ENCODE assay signal across 6 cellular contexts in the genomic region with DNA sequence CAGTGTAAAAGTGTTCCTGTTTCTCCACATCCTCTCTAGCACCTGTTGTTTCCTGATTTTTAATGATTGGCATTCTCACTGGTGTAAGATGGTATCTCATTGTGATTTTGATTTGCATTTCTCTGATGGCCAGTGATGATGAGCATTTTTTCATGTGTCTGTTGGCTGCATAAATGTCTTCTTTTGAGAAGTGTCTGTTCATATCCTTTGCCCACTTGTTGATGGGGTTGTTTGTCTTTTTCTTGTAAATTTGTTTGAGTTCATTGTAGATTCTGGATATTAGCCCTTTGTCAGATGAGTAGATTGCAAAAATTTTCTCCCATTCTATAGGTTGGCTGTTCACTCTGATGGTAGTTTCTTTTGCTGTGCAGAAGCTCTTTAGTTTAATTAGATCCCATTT.
A peak's percentile ranks its signal among the peaks of the same experiment; 100 is the strongest.
DNase-seq lines count a peak whose midpoint lies in the region; ATAC-seq, FAIRE-seq and TF ChIP-seq lines count a peak whose summit lies in the region.
"Not testable (repeated sequence)": the region's sequence is repeated elsewhere in the genome, so short reads cannot be mapped to it uniquely, and the experiment has no call there.

No MANE protein-coding gene starts in this region.

- peaks cover 18% of the 10 kb centered on the region for H3K36me3 ChIP-seq in GM23338 (ENCODE audit: insufficient read depth)
- H3K36me3 ChIP-seq in GM12878 (ENCODE audit: control insufficient read depth in 2 of 2, insufficient read depth in 2 of 2, low read length in 1 of 2); brain microvascular endothelial cell (replicated peaks); gastroesophageal sphincter: not testable (repeated sequence)

- H3K4me1 Mint-ChIP-seq in GM23338: not testable (repeated sequence)

- not testable (repeated sequence) for H3K4me1 ChIP-seq in GM23338 (ENCODE audit: insufficient read depth); GM12878 (ENCODE audit: control insufficient read depth, insufficient read depth, low read length); gastroesophageal sphincter

- in situ Hi-C loops in GM12878 (cut with MboI); brain microvascular endothelial cell (cut with HindIII; ENCODE audit: low pct_ligation_motif_present, low sequenced_read_pairs): not testable (repeated sequence)

- H3K79me2 ChIP-seq in GM23338 (replicated peaks; ENCODE audit: insufficient read depth); GM12878 (ENCODE audit: control insufficient read depth, insufficient read depth, low read length): not testable (repeated sequence)

- not testable (repeated sequence) for ATAC-seq in GM23338, SK-N-SH treated with all-trans-retinoic acid at 6 μM for 48 hours, GM12878, gastroesophageal sphincter

- not testable (repeated sequence) for H3K27me3 ChIP-seq in GM23338 (ENCODE audit: insufficient read depth); GM12878 (replicated peaks in 1 of 2; ENCODE audit: control insufficient read depth in 2 of 2, insufficient read depth in 2 of 2, low read length in 1 of 2); brain microvascular endothelial cell (replicated peaks); gastroesophageal sphincter

- not testable (repeated sequence) for TF ChIP-seq EP300 in GM12878 (IDR thresholded peaks at IDR 0.05; ENCODE audit: borderline replicate concordance in 1 of 2, control insufficient read depth in 1 of 2, low read depth in 2 of 2, low read length in 2 of 2)
- peak; percentile 41 for TF ChIP-seq EP300 in gastroesophageal sphincter (IDR thresholded peaks at IDR 0.05)

- H4K20me1 ChIP-seq in GM23338 (replicated peaks; ENCODE audit: insufficient read depth); GM12878 (ENCODE audit: control insufficient read depth, insufficient read depth): not testable (repeated sequence)

- H3K4me2 ChIP-seq in GM23338; GM12878 (ENCODE audit: control insufficient read depth, insufficient read depth): not testable (repeated sequence)

- not testable (repeated sequence) for H3K27ac ChIP-seq in GM23338 (ENCODE audit: low read depth); GM12878 (ENCODE audit: control insufficient read depth, insufficient read depth); brain microvascular endothelial cell; gastroesophageal sphincter

- H3K4me3 Mint-ChIP-seq in GM23338: not testable (repeated sequence)

- not testable (repeated sequence) for H3K9me3 ChIP-seq in GM12878 (replicated peaks; ENCODE audit: control insufficient read depth, insufficient read depth, low read length)
- H3K9me3 ChIP-seq in gastroesophageal sphincter: peaks cover 2 to 37% (median 8%) of the 10 kb centered on the region in 3 donors

- not testable (repeated sequence) for TF ChIP-seq CTCF in GM23338 (conservative IDR thresholded peaks at IDR 0.05; ENCODE audit: low read depth in 2 of 2); GM12878 (IDR thresholded peaks at IDR 0.05 in 2 of 3, conservative IDR thresholded peaks at IDR 0.05 in 1 of 3; ENCODE audit: control insufficient read depth in 2 of 3, extremely low read depth in 1 of 3, insufficient read depth in 1 of 3, low read depth in 3 of 3, low read length in 3 of 3); brain microvascular endothelial cell (IDR thresholded peaks at IDR 0.05; ENCODE audit: low read depth, low read length, missing control alignments); gastroesophageal sphincter (IDR thresholded peaks at IDR 0.05)

- TF ChIP-seq RAD21 in GM12878 (IDR thresholded peaks at IDR 0.05; ENCODE audit: insufficient read depth, low read depth, low read length): not testable (repeated sequence)

- H3K4me3 ChIP-seq in GM23338: peak overlapping the region; percentile 33; the same call in 1 of the 2 replicates
- H3K4me3 ChIP-seq in GM12878; brain microvascular endothelial cell (ENCODE audit: low read depth, low read length); gastroesophageal sphincter: not testable (repeated sequence)

- not testable (repeated sequence) for FAIRE-seq in GM12878 (lab: Jason Lieb, UNC)

- POLR2A ChIA-PET in HEK293T (lab: Yijun Ruan, JAX); GM12878 (lab: Charles Lee): not testable (repeated sequence)

- not testable (repeated sequence) for H3K9me3 Mint-ChIP-seq in GM23338

- not testable (repeated sequence) for H3F3A ChIP-seq in GM23338 (replicated peaks; ENCODE audit: low read depth)

- DNase-seq in GM23338 (ENCODE audit: low spot score); HEK293T (ENCODE audit: extremely low spot score); GM12878 (ENCODE audit: low read depth, low spot score): not testable (repeated sequence)
- peak; percentile 1 for DNase-seq in brain microvascular endothelial cell

- not testable (repeated sequence) for H3K27me3 Mint-ChIP-seq in GM23338 (ENCODE audit: insufficient read depth, low read depth, poor library complexity)

- intact Hi-C loops in GM12878 (cut with micrococcal nuclease; ENCODE audit: unreplicated experiment): not testable (repeated sequence)

- H3K36me3 Mint-ChIP-seq in GM23338 (ENCODE audit: low read depth): not testable (repeated sequence)

- not testable (repeated sequence) for BruUV-seq in GM12878 (replicated peaks; lab: Mats Ljungman, UMichigan)

- H3K9me2 ChIP-seq in GM23338 (ENCODE audit: insufficient read depth): peaks cover 19% of the 10 kb centered on the region

- SMC1A ChIA-PET in GM12878 (lab: Charles Lee; ENCODE audit: uncharacterized antibody, unreplicated experiment): not testable (repeated sequence)

- CTCF ChIA-PET in HEK293T (lab: Yijun Ruan, JAX); GM12878 (lab: Yijun Ruan, JAX): not testable (repeated sequence)

- RAD21 ChIA-PET in GM12878 (lab: Charles Lee; ENCODE audit: unreplicated experiment): not testable (repeated sequence)

- not testable (repeated sequence) for H3K9ac ChIP-seq in GM12878 (ENCODE audit: control insufficient read depth, insufficient read depth, low read length)

- peak overlapping the region; percentile 95 for H2AFZ ChIP-seq in GM23338
- not testable (repeated sequence) for H2AFZ ChIP-seq in GM12878 (ENCODE audit: control insufficient read depth, low read depth, low read length)

- not testable (repeated sequence) for H3K27ac Mint-ChIP-seq in GM23338

- TF ChIP-seq POLR2A in GM12878 (IDR thresholded peaks at IDR 0.05; ENCODE audit: low read depth, low read length); gastroesophageal sphincter (IDR thresholded peaks at IDR 0.05): not testable (repeated sequence)

TF ChIP-seq in GM23338, 12 proteins besides CTCF, POLR2A, EP300 and RAD21:
- TF ChIP-seq EZH2 (IDR thresholded peaks at IDR 0.05; ENCODE audit: low read depth, unreplicated experiment): peak; percentile 14

TF ChIP-seq in HEK293T, 16 proteins besides CTCF, POLR2A, EP300 and RAD21:
- TF ChIP-seq L3MBTL2 (conservative IDR thresholded peaks at IDR 0.05) (0 out of 2 replicates have a peak, but pooled peaks have one; percentile 38), SUZ12 (IDR thresholded peaks at IDR 0.05) (0 out of 2 replicates have a peak, but pooled peaks have one; percentile 2)
TF ChIP-seq in HEK293T: peak in this region for 2; not testable (repeated sequence) for 14.

TF ChIP-seq in SK-N-SH treated with all-trans-retinoic acid at 6 μM for 48 hours, 23 proteins besides CTCF, POLR2A, EP300 and RAD21 (continues in another document):
- TF ChIP-seq, protein P1, sequence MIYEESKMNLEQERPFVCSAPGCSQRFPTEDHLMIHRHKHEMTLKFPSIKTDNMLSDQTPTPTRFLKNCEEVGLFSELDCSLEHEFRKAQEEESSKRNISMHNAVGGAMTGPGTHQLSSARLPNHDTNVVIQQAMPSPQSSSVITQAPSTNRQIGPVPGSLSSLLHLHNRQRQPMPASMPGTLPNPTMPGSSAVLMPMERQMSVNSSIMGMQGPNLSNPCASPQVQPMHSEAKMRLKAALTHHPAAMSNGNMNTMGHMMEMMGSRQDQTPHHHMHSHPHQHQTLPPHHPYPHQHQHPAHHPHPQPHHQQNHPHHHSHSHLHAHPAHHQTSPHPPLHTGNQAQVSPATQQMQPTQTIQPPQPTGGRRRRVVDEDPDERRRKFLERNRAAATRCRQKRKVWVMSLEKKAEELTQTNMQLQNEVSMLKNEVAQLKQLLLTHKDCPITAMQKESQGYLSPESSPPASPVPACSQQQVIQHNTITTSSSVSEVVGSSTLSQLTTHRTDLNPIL (CRISPR knock-in tag; IDR thresholded peaks at IDR 0.05; ENCODE audit: low read depth): 0 out of 2 replicates have a peak, but pooled peaks have one; percentile 31

TF ChIP-seq in GM12878, 131 proteins besides CTCF, POLR2A, EP300 and RAD21 (continues in another document):
- TF ChIP-seq YBX1 (IDR thresholded peaks at IDR 0.05): 0 out of 2 replicates have a peak, but pooled peaks have one; percentile 43
